13 cellular contexts compared by ENCODE assay signal in genomic region chr15:88166330-88166993, GRCh38.
DNase-seq lines count a peak whose midpoint lies in the region; ATAC-seq, FAIRE-seq and TF ChIP-seq lines count a peak whose summit lies in the region.
"Had no signal": no experiment of that assay in that cellular context is flagged by ENCODE, and none has a peak within 500 bp of the region (broad histone marks: within the 10 kb centered on the region; RNA-seq: fewer than 3 reads in every experiment).

No MANE protein-coding gene starts in this region.

- CTCF ChIA-PET in MCF 10A (lab: Yijun Ruan, JAX): no interaction called here
- CTCF ChIA-PET in mammary epithelial cell (lab: Charles Lee; ENCODE audit: low non-redundant PET): no interaction called here
- CTCF ChIA-PET in K562 (lab: Yijun Ruan, JAX; ENCODE audit: low intra/inter-chr PET ratio): no interaction called here

- H3K9me3 ChIP-seq in mammary epithelial cell (replicated peaks; ENCODE audit: insufficient read depth, low read length): peaks cover 4% of the 10 kb centered on the region
- H3K9me3 ChIP-seq in K562 (replicated peaks; ENCODE audit: control insufficient read depth, insufficient read depth, low read depth, low read length): no peaks in the 10 kb centered on the region
- H3K9me3 ChIP-seq: tibial artery had no signal

- no peak overlapping the region for H3K4me2 ChIP-seq in mammary epithelial cell (ENCODE audit: insufficient read depth, low read depth, low read length)
- no peak overlapping the region for H3K4me2 ChIP-seq in K562 (ENCODE audit: insufficient read depth, low read length)

- FAIRE-seq in K562 (lab: Jason Lieb, UNC): peak; percentile 19
- FAIRE-seq: bronchial epithelial cell, islet of Langerhans had no signal

- 61% methylated on average over 7 of the region's 8 CpGs for WGBS in mammary epithelial cell (ENCODE audit: low coverage, missing lambda C conversion rate)
- WGBS in K562 (ENCODE audit: insufficient coverage, low coverage, missing lambda C conversion rate): 1% methylated on average over 8 of the region's 8 CpGs

- H3K4me1 ChIP-seq in mammary epithelial cell (ENCODE audit: insufficient read depth, low read length) (no peaks in the 10 kb centered on the region), K562 (replicated peaks in 1 of 2; ENCODE audit: control insufficient read depth in 2 of 2, insufficient read depth in 2 of 2, low read length in 2 of 2) (no peaks in the 10 kb centered on the region)

- H3K4me3 ChIP-seq in mammary epithelial cell (replicated peaks in 1 of 3; ENCODE audit: insufficient read depth in 1 of 3, low read depth in 2 of 3, low read length in 3 of 3) (no peak overlapping the region), K562 (no peak overlapping the region)
- H3K4me3 ChIP-seq: tibial artery had no signal

- DNase-seq in MCF 10A (ENCODE audit: unreplicated experiment): peak; percentile 0
- no peak for DNase-seq in mammary epithelial cell
- DNase-seq in LHCN-M2 (ENCODE audit: low read depth): peak; percentile 1
- DNase-seq in K562 (ENCODE audit: extremely low read depth in 1 of 4, low spot score in 3 of 4): peak in 3 of 4 experiments; percentile 14 to 21 (median 15)
- no peak for DNase-seq in inferior parietal cortex (ENCODE audit: extremely low spot score)
- DNase-seq in NCI-H446 treated with DMSO at 0.1 percent for 48 hours (lab: John Stamatoyannopoulos, UW): no peak
- DNase-seq: CD8-positive, alpha-beta memory T cell; tibial artery had no signal

- no peak overlapping the region for H3K27ac ChIP-seq in mammary epithelial cell (ENCODE audit: insufficient read depth, low read depth, low read length)
- H3K27ac ChIP-seq in K562 (ENCODE audit: extremely low read depth, low read depth, low read length): no peak overlapping the region
- H3K27ac ChIP-seq: tibial artery had no signal

- intact Hi-C loops in MCF 10A (cut with micrococcal nuclease) (no loop called here), mammary epithelial cell (cut with micrococcal nuclease) (no loop called here), K562 (cut with micrococcal nuclease) (no loop called here)

- H3K27me3 ChIP-seq in mammary epithelial cell (ENCODE audit: insufficient read depth, low read length) (no peaks in the 10 kb centered on the region), K562 (ENCODE audit: control insufficient read depth in 2 of 2, insufficient read depth in 2 of 2, low read length in 2 of 2) (no peaks in the 10 kb centered on the region)
- H3K27me3 ChIP-seq: tibial artery had no signal

- H3K9me1 ChIP-seq in K562 (ENCODE audit: control insufficient read depth, insufficient read depth, low read length): no peaks in the 10 kb centered on the region

- dilution Hi-C loops in mammary epithelial cell (cut with HindIII; ENCODE audit: low sequenced_read_pairs): no loop called here

- H3K9ac ChIP-seq in mammary epithelial cell (ENCODE audit: insufficient read depth, low read length): no peak overlapping the region
- H3K9ac ChIP-seq in K562 (ENCODE audit: insufficient read depth in 1 of 2, low read depth in 2 of 2, low read length in 2 of 2): no peak overlapping the region

- no peaks in the 10 kb centered on the region for H4K20me1 ChIP-seq in mammary epithelial cell (ENCODE audit: insufficient read depth, low read length)
- H4K20me1 ChIP-seq in K562 (replicated peaks; ENCODE audit: control insufficient read depth, insufficient read depth, low read length): no peaks in the 10 kb centered on the region

- no peak overlapping the region for H3K27ac Mint-ChIP-seq in MCF 10A (ENCODE audit: low read depth, unreplicated experiment)
- H3K27ac Mint-ChIP-seq in stimulated activated memory B cell treated with anti-CD40 and anti-IgM and Interleukin-4, amounts not matched to agents 10 μg/mL and 1 μg/mL and 100 μg/mL, for 72 hours: no peak overlapping the region
- H3K27ac Mint-ChIP-seq: T-helper 1 cell treated with Interleukin-12 subunit alpha and Interleukin-12 subunit beta and Interleukin-4 antibody, amounts not matched to agents 30 μg/mL and 1 μg/mL, for 36 hours had no signal

- ATAC-seq in K562 (peak; percentile 68; the same call in 2 of the 3 replicates), GM18870 (IDR thresholded peaks at IDR 0.05; ENCODE audit: unreplicated experiment) (no peak)
- peak; percentile 75 for ATAC-seq in stimulated activated memory B cell treated with anti-CD40 and anti-IgM and Interleukin-4, amounts not matched to agents 10 μg/mL and 1 μg/mL and 100 μg/mL, for 72 hours

- H3K4me3 Mint-ChIP-seq in MCF 10A (ENCODE audit: unreplicated experiment): no peak overlapping the region
- H3K4me3 Mint-ChIP-seq in stimulated activated memory B cell treated with anti-CD40 and anti-IgM and Interleukin-4, amounts not matched to agents 10 μg/mL and 1 μg/mL and 100 μg/mL, for 72 hours: no peak overlapping the region
- H3K4me3 Mint-ChIP-seq: CD8-positive, alpha-beta memory T cell; T-helper 1 cell treated with Interleukin-12 subunit alpha and Interleukin-12 subunit beta and Interleukin-4 antibody, amounts not matched to agents 30 μg/mL and 1 μg/mL, for 36 hours had no signal

- BruUV-seq in MCF 10A (replicated peaks; lab: Mats Ljungman, UMichigan) (no TSS peak), mammary epithelial cell (replicated peaks; lab: Mats Ljungman, UMichigan) (no TSS peak), K562 (replicated peaks; lab: Mats Ljungman, UMichigan) (no TSS peak)

- TF ChIP-seq CTCF in MCF 10A (IDR thresholded peaks at IDR 0.05; ENCODE audit: unreplicated experiment): no peak
- no peak for TF ChIP-seq CTCF in mammary epithelial cell (conservative IDR thresholded peaks at IDR 0.05 in 1 of 2, IDR thresholded peaks at IDR 0.05 in 1 of 2; ENCODE audit: extremely low read depth in 1 of 2, insufficient read depth in 1 of 2, low read depth in 1 of 2, low read length in 2 of 2)
- no peak for TF ChIP-seq CTCF in K562 (IDR thresholded peaks at IDR 0.05 in 2 of 3, conservative IDR thresholded peaks at IDR 0.05 in 1 of 3; ENCODE audit: insufficient read depth in 2 of 3, low read depth in 1 of 3, low read length in 3 of 3)

- H2AFZ ChIP-seq in mammary epithelial cell (ENCODE audit: low read depth, low read length) (no peak overlapping the region), K562 (ENCODE audit: low read depth, low read length) (no peak overlapping the region)

- in situ Hi-C loops in mammary epithelial cell (cut with MboI; ENCODE audit: low sequenced_read_pairs in 2 of 2): no loop called here
- in situ Hi-C loops in K562 (cut with MboI): no loop called here

- H3K9me3 Mint-ChIP-seq in MCF 10A (ENCODE audit: unreplicated experiment): peaks cover 33% of the 10 kb centered on the region
- no peaks in the 10 kb centered on the region for H3K9me3 Mint-ChIP-seq in stimulated activated memory B cell treated with anti-CD40 and anti-IgM and Interleukin-4, amounts not matched to agents 10 μg/mL and 1 μg/mL and 100 μg/mL, for 72 hours
- H3K9me3 Mint-ChIP-seq: T-helper 1 cell treated with Interleukin-12 subunit alpha and Interleukin-12 subunit beta and Interleukin-4 antibody, amounts not matched to agents 30 μg/mL and 1 μg/mL, for 36 hours had no signal

- H3K27me3 Mint-ChIP-seq in MCF 10A (ENCODE audit: insufficient read depth, unreplicated experiment): no peaks in the 10 kb centered on the region
- H3K27me3 Mint-ChIP-seq in stimulated activated memory B cell treated with anti-CD40 and anti-IgM and Interleukin-4, amounts not matched to agents 10 μg/mL and 1 μg/mL and 100 μg/mL, for 72 hours: peaks cover 13% of the 10 kb centered on the region

- no peak for TF ChIP-seq POLR2A in K562 (conservative IDR thresholded peaks at IDR 0.05)

- POLR2A ChIA-PET in MCF 10A (lab: Yijun Ruan, JAX): no interaction called here
- POLR2A ChIA-PET in K562 (lab: Yijun Ruan, JAX): no interaction called here

- no peak for TF ChIP-seq EP300 in K562 (IDR thresholded peaks at IDR 0.05; ENCODE audit: low read length)

- no peaks in the 10 kb centered on the region for H3K4me1 Mint-ChIP-seq in MCF 10A (ENCODE audit: insufficient read depth, unreplicated experiment)
- no peaks in the 10 kb centered on the region for H3K4me1 Mint-ChIP-seq in stimulated activated memory B cell treated with anti-CD40 and anti-IgM and Interleukin-4, amounts not matched to agents 10 μg/mL and 1 μg/mL and 100 μg/mL, for 72 hours
- H3K4me1 Mint-ChIP-seq: CD8-positive, alpha-beta memory T cell had no signal

- H3K36me3 ChIP-seq in mammary epithelial cell (ENCODE audit: insufficient read depth, low read length): no peaks in the 10 kb centered on the region
- H3K36me3 ChIP-seq in K562 (ENCODE audit: control insufficient read depth, insufficient read depth, low read length): no peaks in the 10 kb centered on the region

- TF ChIP-seq RAD21 in K562 (CRISPR knock-in tag; conservative IDR thresholded peaks at IDR 0.05 in 1 of 2, IDR thresholded peaks at IDR 0.05 in 1 of 2): no peak

- peaks cover 6% of the 10 kb centered on the region for H3K36me3 Mint-ChIP-seq in MCF 10A (ENCODE audit: insufficient read depth, unreplicated experiment)
- no peaks in the 10 kb centered on the region for H3K36me3 Mint-ChIP-seq in stimulated activated memory B cell treated with anti-CD40 and anti-IgM and Interleukin-4, amounts not matched to agents 10 μg/mL and 1 μg/mL and 100 μg/mL, for 72 hours
- H3K36me3 Mint-ChIP-seq: CD8-positive, alpha-beta memory T cell had no signal

- no peaks in the 10 kb centered on the region for H3K79me2 ChIP-seq in mammary epithelial cell (ENCODE audit: insufficient read depth, low read length)
- no peaks in the 10 kb centered on the region for H3K79me2 ChIP-seq in K562 (ENCODE audit: control insufficient read depth, insufficient read depth, low read length)

TF ChIP-seq in K562, 482 proteins besides CTCF, POLR2A, EP300 and RAD21 (continues in another document):
- TF ChIP-seq CGGBP1 (CRISPR knock-in tag; IDR thresholded peaks at IDR 0.05) (no peak), ZNF57 (CRISPR knock-in tag; IDR thresholded peaks at IDR 0.05) (no peak), NKRF (IDR thresholded peaks at IDR 0.05; ENCODE audit: borderline replicate concordance) (no peak), SREBF2 (CRISPR knock-in tag; IDR thresholded peaks at IDR 0.05) (no peak)

Comparison
In these comparisons a context has a peak if more than half of its experiments do, and no peak if none do; other contexts are left out.
1. DNase-seq: peak in MCF 10A (single experiment), LHCN-M2 (single experiment) and K562 (3 of 4); none in mammary epithelial cell (single experiment), inferior parietal cortex (single experiment) and NCI-H446 treated with DMSO at 0.1 percent for 48 hours (single experiment).